Comparison of ENCODE assay signal across 25 cellular contexts in genomic region chr13:21445759-21446158, GRCh38. TPM values are rescaled to one million over a fixed set of nuclear protein-coding genes. Genes with fewer than 3 reads are reported as not detected.
DNase-seq lines count a peak whose midpoint lies in the region; ATAC-seq and TF ChIP-seq lines count a peak whose summit lies in the region.
"Had no signal": no experiment of that assay in that cellular context is flagged by ENCODE, and none has a peak within 500 bp of the region (broad histone marks: within the 10 kb centered on the region; RNA-seq: fewer than 3 reads in every experiment).

No MANE protein-coding gene starts in this region.

- H3K9me3 Mint-ChIP-seq in CD4-positive, CD25-positive, alpha-beta regulatory T cell: peaks cover 0 to 3% (median 0%) of the 10 kb centered on the region in 7 donors
- H3K9me3 Mint-ChIP-seq in GM23338 (peaks cover 16% of the 10 kb centered on the region), endothelial cell (ENCODE audit: unreplicated experiment) (no peaks in the 10 kb centered on the region)

- H2AK5ac ChIP-seq in trophoblast cell (ENCODE audit: low read length) (no peak overlapping the region), mesendoderm (ENCODE audit: low read length) (no peak overlapping the region)

- H3K4me1 Mint-ChIP-seq in CD4-positive, CD25-positive, alpha-beta regulatory T cell: peaks cover 37 to 62% (median 49%) of the 10 kb centered on the region in 4 donors
- H3K4me1 Mint-ChIP-seq in GM23338: peaks cover 12% of the 10 kb centered on the region
- H3K4me1 Mint-ChIP-seq in endothelial cell (ENCODE audit: unreplicated experiment): peaks cover 17% of the 10 kb centered on the region

- no peak overlapping the region for H3K27ac Mint-ChIP-seq in CD4-positive, CD25-positive, alpha-beta regulatory T cell
- no peak overlapping the region for H3K27ac Mint-ChIP-seq in GM23338
- H3K27ac Mint-ChIP-seq in endothelial cell (ENCODE audit: unreplicated experiment): peak overlapping the region; percentile 79

- no peak overlapping the region for H3K4me3 ChIP-seq in CD4-positive, CD25-positive, alpha-beta regulatory T cell (ENCODE audit: low read depth, low read length)
- no peak overlapping the region for H3K4me3 ChIP-seq in GM23338
- no peak overlapping the region for H3K4me3 ChIP-seq in trophoblast cell (ENCODE audit: low read depth, low read length)
- no peak overlapping the region for H3K4me3 ChIP-seq in mesendoderm (ENCODE audit: low read length)
- H3K4me3 ChIP-seq: BLaER1, MG63 had no signal

- H3K4me1 ChIP-seq in CD4-positive, CD25-positive, alpha-beta regulatory T cell (ENCODE audit: control insufficient read depth, insufficient read depth, low read length, poor library complexity, severe bottlenecking): peaks cover 4% of the 10 kb centered on the region
- H3K4me1 ChIP-seq in GM23338 (ENCODE audit: insufficient read depth): peaks cover 12% of the 10 kb centered on the region; the same call in 1 of the 2 replicates
- no peaks in the 10 kb centered on the region for H3K4me1 ChIP-seq in trophoblast cell (ENCODE audit: control insufficient read depth in 1 of 2, insufficient read depth in 2 of 2, low read length in 2 of 2)
- no peaks in the 10 kb centered on the region for H3K4me1 ChIP-seq in mesendoderm (ENCODE audit: control insufficient read depth, low read depth, low read length)
- H3K4me1 ChIP-seq: BLaER1, Caco-2 had no signal

- H3K4me2 ChIP-seq in GM23338 (no peak overlapping the region), trophoblast cell (ENCODE audit: low read length) (no peak overlapping the region), mesendoderm (ENCODE audit: low read length) (no peak overlapping the region)
- H3K4me2 ChIP-seq: BLaER1 had no signal

- H4K91ac ChIP-seq in trophoblast cell (ENCODE audit: low read depth, low read length): no peak overlapping the region

- no peak overlapping the region for H3K23ac ChIP-seq in trophoblast cell (ENCODE audit: low read length)
- H3K23ac ChIP-seq in mesendoderm (ENCODE audit: low read length): no peak overlapping the region

- H3K36me3 Mint-ChIP-seq in CD4-positive, CD25-positive, alpha-beta regulatory T cell: peaks cover 18% of the 10 kb centered on the region
- H3K36me3 Mint-ChIP-seq in GM23338 (ENCODE audit: low read depth) (peaks cover 44% of the 10 kb centered on the region), endothelial cell (ENCODE audit: low read depth, unreplicated experiment) (peaks cover 10% of the 10 kb centered on the region)

- H3F3A ChIP-seq in GM23338 (replicated peaks; ENCODE audit: low read depth): no peaks in the 10 kb centered on the region

- TF ChIP-seq CTCF in GM23338 (conservative IDR thresholded peaks at IDR 0.05; ENCODE audit: low read depth in 2 of 2) (no peak), endothelial cell (IDR thresholded peaks at IDR 0.05; ENCODE audit: unreplicated experiment) (no peak)

- H3K27ac ChIP-seq in CD4-positive, CD25-positive, alpha-beta regulatory T cell (ENCODE audit: insufficient read depth, low read length, poor library complexity, severe bottlenecking): no peak overlapping the region
- H3K27ac ChIP-seq in GM23338 (ENCODE audit: low read depth): no peak overlapping the region
- H3K27ac ChIP-seq in trophoblast cell (ENCODE audit: low read depth, low read length): no peak overlapping the region
- no peak overlapping the region for H3K27ac ChIP-seq in mesendoderm (ENCODE audit: low read depth, low read length)
- H3K27ac ChIP-seq: BLaER1, RWPE1 had no signal

- H2BK15ac ChIP-seq in mesendoderm (replicated peaks; ENCODE audit: low read depth): no peak overlapping the region

- no peaks in the 10 kb centered on the region for H3K36me3 ChIP-seq in CD4-positive, CD25-positive, alpha-beta regulatory T cell (ENCODE audit: control insufficient read depth, insufficient read depth, low read length)
- H3K36me3 ChIP-seq in GM23338 (ENCODE audit: insufficient read depth): no peaks in the 10 kb centered on the region; the same call in 1 of the 2 replicates
- peaks cover 0 to 2% of the 10 kb centered on the region in 2 experiments for H3K36me3 ChIP-seq in trophoblast cell (ENCODE audit: control insufficient read depth in 1 of 2, insufficient read depth in 2 of 2, low read length in 2 of 2)
- H3K36me3 ChIP-seq in mesendoderm (ENCODE audit: control insufficient read depth, insufficient read depth, low read length): no peaks in the 10 kb centered on the region
- H3K36me3 ChIP-seq: MG63 had no signal

- peak overlapping the region; percentile 16 for H3K4ac ChIP-seq in trophoblast cell (ENCODE audit: low read depth, low read length)
- H3K4ac ChIP-seq in mesendoderm (ENCODE audit: low read depth, low read length): no peak overlapping the region

- H2BK5ac ChIP-seq in trophoblast cell (ENCODE audit: low read depth, low read length, poor library complexity) (no peak overlapping the region), mesendoderm (ENCODE audit: low read length) (no peak overlapping the region)

- no peaks in the 10 kb centered on the region for H3K27me3 Mint-ChIP-seq in CD4-positive, CD25-positive, alpha-beta regulatory T cell
- peaks cover 5% of the 10 kb centered on the region for H3K27me3 Mint-ChIP-seq in GM23338 (ENCODE audit: insufficient read depth, low read depth, poor library complexity)
- H3K27me3 Mint-ChIP-seq in endothelial cell (ENCODE audit: unreplicated experiment): no peaks in the 10 kb centered on the region
- H3K27me3 Mint-ChIP-seq: CD4-positive, alpha-beta memory T cell had no signal

- H3K79me2 ChIP-seq in GM23338 (replicated peaks; ENCODE audit: insufficient read depth) (peaks cover 82% of the 10 kb centered on the region), trophoblast cell (ENCODE audit: control insufficient read depth, insufficient read depth, low read length, poor library complexity) (no peaks in the 10 kb centered on the region), mesendoderm (ENCODE audit: control insufficient read depth, insufficient read depth, low read length) (peaks cover 26% of the 10 kb centered on the region)

- no peaks in the 10 kb centered on the region for H3K9me3 ChIP-seq in CD4-positive, CD25-positive, alpha-beta regulatory T cell (ENCODE audit: control insufficient read depth in 2 of 2, low read length in 2 of 2)
- no peaks in the 10 kb centered on the region for H3K9me3 ChIP-seq in trophoblast cell (ENCODE audit: insufficient read depth, low read depth, low read length)
- H3K9me3 ChIP-seq: Caco-2, MG63 had no signal

- H2BK120ac ChIP-seq in trophoblast cell (ENCODE audit: insufficient read depth, low read length, poor library complexity): no peak overlapping the region
- H2BK120ac ChIP-seq in mesendoderm (ENCODE audit: low read depth, low read length): no peak overlapping the region

- no peaks in the 10 kb centered on the region for H3K27me3 ChIP-seq in CD4-positive, CD25-positive, alpha-beta regulatory T cell (ENCODE audit: control insufficient read depth, insufficient read depth, low read length)
- H3K27me3 ChIP-seq in GM23338 (ENCODE audit: insufficient read depth) (no peaks in the 10 kb centered on the region), trophoblast cell (ENCODE audit: insufficient read depth, low read length) (no peaks in the 10 kb centered on the region), mesendoderm (ENCODE audit: insufficient read depth, low read length, poor library complexity) (no peaks in the 10 kb centered on the region)
- H3K27me3 ChIP-seq: BLaER1, MG63 had no signal

- no peak for DNase-seq in CD4-positive, CD25-positive, alpha-beta regulatory T cell
- peak; percentile 32 for DNase-seq in GM23338 (ENCODE audit: low spot score)
- peak; percentile 19 for DNase-seq in endothelial cell (ENCODE audit: low spot score)
- DNase-seq in trophoblast cell: no peak
- DNase-seq in activated T-cell treated with anti-CD3 and anti-CD28 coated beads for 4 hours: no peak
- no peak for DNase-seq in NCI-H82 treated with DMSO at 0.1 percent for 48 hours (lab: John Stamatoyannopoulos, UW; ENCODE audit: unreplicated experiment)
- no peak for DNase-seq in activated CD4-positive, alpha-beta T cell treated with anti-CD3 and anti-CD28 coated beads, Interleukin-2, amount 50 U/mL, for 4 hours
- DNase-seq in mesendoderm: no peak
- DNase-seq: Caco-2; CD4-positive, alpha-beta memory T cell; DMS 273 treated with DMSO at 0.1 percent for 48 hours; DMS79 treated with DMSO at 0.1 percent for 48 hours; KG1; MG63; NCI-H1105 treated with DMSO at 0.1 percent for 48 hours; NCI-H146; NCI-H1930; NCI-H2107; NCI-H446 treated with DMSO at 0.1 percent for 48 hours; NCI-H526; NCI-H82; SHP77 had no signal

- H4K8ac ChIP-seq in trophoblast cell (ENCODE audit: low read depth, low read length): no peak overlapping the region
- H4K8ac ChIP-seq in mesendoderm (ENCODE audit: low read depth, low read length): no peak overlapping the region

- no peak for ATAC-seq in CD4-positive, CD25-positive, alpha-beta regulatory T cell (ENCODE audit: low read depth in 2 of 2)
- ATAC-seq in GM23338: no peak
- ATAC-seq: Panc1 had no signal

- H3K14ac ChIP-seq in trophoblast cell (ENCODE audit: low read length): no peak overlapping the region

- peaks cover 42% of the 10 kb centered on the region for H4K20me1 ChIP-seq in GM23338 (replicated peaks; ENCODE audit: insufficient read depth)

- no peak overlapping the region for H2AFZ ChIP-seq in GM23338
- no peak overlapping the region for H2AFZ ChIP-seq in trophoblast cell (ENCODE audit: insufficient read depth, low read length, poor library complexity)

- H4K5ac ChIP-seq in mesendoderm (ENCODE audit: low read length): no peak overlapping the region

- H3K79me1 ChIP-seq in trophoblast cell (ENCODE audit: low read length) (no peaks in the 10 kb centered on the region), mesendoderm (ENCODE audit: low read length) (peaks cover 13% of the 10 kb centered on the region)

- WGBS in trophoblast cell (ENCODE audit: extremely low coverage, insufficient coverage, insufficient read length): no CpG with 5 or more reads among the region's 6 CpGs
- WGBS in mesendoderm (ENCODE audit: extremely low coverage, insufficient coverage, low lambda C conversion rate): no CpG with 5 or more reads among the region's 6 CpGs

- no peak overlapping the region for H4K12ac ChIP-seq in trophoblast cell (ENCODE audit: low read depth, low read length)

- H3K9ac ChIP-seq in trophoblast cell (ENCODE audit: low read length) (no peak overlapping the region), mesendoderm (ENCODE audit: low read length) (no peak overlapping the region)
- H3K9ac ChIP-seq: BLaER1 had no signal

- peak overlapping the region in 3 of 4 donors; percentile 1 to 14 (median 8) for H3K4me3 Mint-ChIP-seq in CD4-positive, CD25-positive, alpha-beta regulatory T cell
- H3K4me3 Mint-ChIP-seq in GM23338 (no peak overlapping the region), endothelial cell (ENCODE audit: unreplicated experiment) (peak overlapping the region; percentile 54)

- H2BK12ac ChIP-seq in trophoblast cell (ENCODE audit: low read length): no peak overlapping the region

- H3K18ac ChIP-seq in trophoblast cell (ENCODE audit: low read length): no peak overlapping the region
- H3K18ac ChIP-seq in mesendoderm (ENCODE audit: low read length): no peak overlapping the region

- H3K56ac ChIP-seq in mesendoderm (ENCODE audit: low read length): no peak overlapping the region

- no peaks in the 10 kb centered on the region for H3K9me2 ChIP-seq in GM23338 (ENCODE audit: insufficient read depth)

RNA-seq across cellular contexts. Expression of gene ZDHHC20, which starts 13.3 kb away (rescaled TPM):
- 84.4 TPM for total RNA-seq in CD4-positive, CD25-positive, alpha-beta regulatory T cell
- polyA plus RNA-seq in CD4-positive, CD25-positive, alpha-beta regulatory T cell: 10 to 100 TPM; 36.9 to 43.1 (median 39.4) TPM
- 119 and 129 TPM in 2 replicates for total RNA-seq in GM23338 (2014; rRNA removed; shearing (Covaris generic))
- polyA plus RNA-seq in GM23338 (2016; fragmentation: Nextera tagmentation; extraction: Ambion mirVana): 37.7 and 41.1 TPM in 2 replicates
- total RNA-seq in endothelial cell (ENCODE audit: unreplicated experiment): 72.5 TPM
- 85.4 TPM in 2 replicates for polyA plus RNA-seq in trophoblast cell (2013)
- polyA plus RNA-seq in mesendoderm (2013, experiment 1 of 2): 54.8 TPM
- polyA plus RNA-seq in mesendoderm (2013, experiment 2 of 2): 54.8 TPM

Comparison
In these comparisons a context has a peak if more than half of its experiments do, and no peak if none do; other contexts are left out.
1. DNase-seq: peak in GM23338 (single experiment) and endothelial cell (single experiment); none in CD4-positive, CD25-positive, alpha-beta regulatory T cell (0 of 3), trophoblast cell (0 of 2), activated T-cell treated with anti-CD3 and anti-CD28 coated beads for 4 hours (single experiment), NCI-H82 treated with DMSO at 0.1 percent for 48 hours (single experiment), activated CD4-positive, alpha-beta T cell treated with anti-CD3 and anti-CD28 coated beads, Interleukin-2, amount 50 U/mL, for 4 hours (0 of 2) and mesendoderm (single experiment).